ENCODE assay signal across 1 cellular context in the genomic region with DNA sequence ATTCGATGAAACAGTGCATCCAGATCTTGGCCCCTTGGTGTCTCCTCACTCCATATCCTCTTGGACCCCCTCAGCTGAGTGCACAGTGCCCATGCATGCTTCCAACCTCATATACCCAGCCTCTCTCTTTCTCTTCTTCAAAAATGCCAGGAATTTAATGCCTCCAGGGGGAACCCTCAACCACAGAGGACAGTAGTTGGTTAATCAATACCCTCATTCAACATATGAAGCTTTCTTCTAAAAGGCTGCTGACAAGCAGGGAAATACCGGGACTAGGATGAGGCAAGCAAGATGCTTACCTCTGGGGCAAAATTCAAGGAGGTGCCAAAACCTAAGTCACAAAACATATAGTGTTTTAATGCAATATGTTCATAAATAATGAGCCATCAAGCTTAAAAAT.
TF ChIP-seq lines count a peak whose summit lies in the region.

No MANE protein-coding gene starts in this region.

TF ChIP-seq in WTC11, 78 proteins besides CTCF, POLR2A, EP300 and RAD21 (continued from another document):
- TF ChIP-seq, protein P1, sequence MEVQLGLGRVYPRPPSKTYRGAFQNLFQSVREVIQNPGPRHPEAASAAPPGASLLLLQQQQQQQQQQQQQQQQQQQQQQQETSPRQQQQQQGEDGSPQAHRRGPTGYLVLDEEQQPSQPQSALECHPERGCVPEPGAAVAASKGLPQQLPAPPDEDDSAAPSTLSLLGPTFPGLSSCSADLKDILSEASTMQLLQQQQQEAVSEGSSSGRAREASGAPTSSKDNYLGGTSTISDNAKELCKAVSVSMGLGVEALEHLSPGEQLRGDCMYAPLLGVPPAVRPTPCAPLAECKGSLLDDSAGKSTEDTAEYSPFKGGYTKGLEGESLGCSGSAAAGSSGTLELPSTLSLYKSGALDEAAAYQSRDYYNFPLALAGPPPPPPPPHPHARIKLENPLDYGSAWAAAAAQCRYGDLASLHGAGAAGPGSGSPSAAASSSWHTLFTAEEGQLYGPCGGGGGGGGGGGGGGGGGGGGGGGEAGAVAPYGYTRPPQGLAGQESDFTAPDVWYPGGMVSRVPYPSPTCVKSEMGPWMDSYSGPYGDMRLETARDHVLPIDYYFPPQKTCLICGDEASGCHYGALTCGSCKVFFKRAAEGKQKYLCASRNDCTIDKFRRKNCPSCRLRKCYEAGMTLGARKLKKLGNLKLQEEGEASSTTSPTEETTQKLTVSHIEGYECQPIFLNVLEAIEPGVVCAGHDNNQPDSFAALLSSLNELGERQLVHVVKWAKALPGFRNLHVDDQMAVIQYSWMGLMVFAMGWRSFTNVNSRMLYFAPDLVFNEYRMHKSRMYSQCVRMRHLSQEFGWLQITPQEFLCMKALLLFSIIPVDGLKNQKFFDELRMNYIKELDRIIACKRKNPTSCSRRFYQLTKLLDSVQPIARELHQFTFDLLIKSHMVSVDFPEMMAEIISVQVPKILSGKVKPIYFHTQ (CRISPR knock-in tag; IDR thresholded peaks at IDR 0.05): no peak
- TF ChIP-seq, protein P2, sequence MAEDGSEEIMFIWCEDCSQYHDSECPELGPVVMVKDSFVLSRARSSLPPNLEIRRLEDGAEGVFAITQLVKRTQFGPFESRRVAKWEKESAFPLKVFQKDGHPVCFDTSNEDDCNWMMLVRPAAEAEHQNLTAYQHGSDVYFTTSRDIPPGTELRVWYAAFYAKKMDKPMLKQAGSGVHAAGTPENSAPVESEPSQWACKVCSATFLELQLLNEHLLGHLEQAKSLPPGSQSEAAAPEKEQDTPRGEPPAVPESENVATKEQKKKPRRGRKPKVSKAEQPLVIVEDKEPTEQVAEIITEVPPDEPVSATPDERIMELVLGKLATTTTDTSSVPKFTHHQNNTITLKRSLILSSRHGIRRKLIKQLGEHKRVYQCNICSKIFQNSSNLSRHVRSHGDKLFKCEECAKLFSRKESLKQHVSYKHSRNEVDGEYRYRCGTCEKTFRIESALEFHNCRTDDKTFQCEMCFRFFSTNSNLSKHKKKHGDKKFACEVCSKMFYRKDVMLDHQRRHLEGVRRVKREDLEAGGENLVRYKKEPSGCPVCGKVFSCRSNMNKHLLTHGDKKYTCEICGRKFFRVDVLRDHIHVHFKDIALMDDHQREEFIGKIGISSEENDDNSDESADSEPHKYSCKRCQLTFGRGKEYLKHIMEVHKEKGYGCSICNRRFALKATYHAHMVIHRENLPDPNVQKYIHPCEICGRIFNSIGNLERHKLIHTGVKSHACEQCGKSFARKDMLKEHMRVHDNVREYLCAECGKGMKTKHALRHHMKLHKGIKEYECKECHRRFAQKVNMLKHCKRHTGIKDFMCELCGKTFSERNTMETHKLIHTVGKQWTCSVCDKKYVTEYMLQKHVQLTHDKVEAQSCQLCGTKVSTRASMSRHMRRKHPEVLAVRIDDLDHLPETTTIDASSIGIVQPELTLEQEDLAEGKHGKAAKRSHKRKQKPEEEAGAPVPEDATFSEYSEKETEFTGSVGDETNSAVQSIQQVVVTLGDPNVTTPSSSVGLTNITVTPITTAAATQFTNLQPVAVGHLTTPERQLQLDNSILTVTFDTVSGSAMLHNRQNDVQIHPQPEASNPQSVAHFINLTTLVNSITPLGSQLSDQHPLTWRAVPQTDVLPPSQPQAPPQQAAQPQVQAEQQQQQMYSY (CRISPR knock-in tag; IDR thresholded peaks at IDR 0.05): no peak
- TF ChIP-seq, protein P3, sequence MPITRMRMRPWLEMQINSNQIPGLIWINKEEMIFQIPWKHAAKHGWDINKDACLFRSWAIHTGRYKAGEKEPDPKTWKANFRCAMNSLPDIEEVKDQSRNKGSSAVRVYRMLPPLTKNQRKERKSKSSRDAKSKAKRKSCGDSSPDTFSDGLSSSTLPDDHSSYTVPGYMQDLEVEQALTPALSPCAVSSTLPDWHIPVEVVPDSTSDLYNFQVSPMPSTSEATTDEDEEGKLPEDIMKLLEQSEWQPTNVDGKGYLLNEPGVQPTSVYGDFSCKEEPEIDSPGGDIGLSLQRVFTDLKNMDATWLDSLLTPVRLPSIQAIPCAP (CRISPR knock-in tag; IDR thresholded peaks at IDR 0.05): no peak
- TF ChIP-seq ZBTB21 (CRISPR knock-in tag; IDR thresholded peaks at IDR 0.05; ENCODE audit: borderline replicate concordance) (no peak), ESRRA (CRISPR knock-in tag; IDR thresholded peaks at IDR 0.05; ENCODE audit: borderline replicate concordance) (no peak), TCF7 (CRISPR knock-in tag; IDR thresholded peaks at IDR 0.05; ENCODE audit: low read depth) (no peak), OVOL2 (CRISPR knock-in tag; IDR thresholded peaks at IDR 0.05; ENCODE audit: borderline replicate concordance) (no peak), RORB (CRISPR knock-in tag; IDR thresholded peaks at IDR 0.05) (no peak), ZNF263 (CRISPR knock-in tag; IDR thresholded peaks at IDR 0.05; ENCODE audit: low read depth) (no peak), GABPB1 (CRISPR knock-in tag; IDR thresholded peaks at IDR 0.05) (no peak)
- TF ChIP-seq, protein P4, sequence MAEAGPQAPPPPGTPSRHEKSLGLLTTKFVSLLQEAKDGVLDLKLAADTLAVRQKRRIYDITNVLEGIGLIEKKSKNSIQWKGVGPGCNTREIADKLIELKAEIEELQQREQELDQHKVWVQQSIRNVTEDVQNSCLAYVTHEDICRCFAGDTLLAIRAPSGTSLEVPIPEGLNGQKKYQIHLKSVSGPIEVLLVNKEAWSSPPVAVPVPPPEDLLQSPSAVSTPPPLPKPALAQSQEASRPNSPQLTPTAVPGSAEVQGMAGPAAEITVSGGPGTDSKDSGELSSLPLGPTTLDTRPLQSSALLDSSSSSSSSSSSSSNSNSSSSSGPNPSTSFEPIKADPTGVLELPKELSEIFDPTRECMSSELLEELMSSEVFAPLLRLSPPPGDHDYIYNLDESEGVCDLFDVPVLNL (CRISPR knock-in tag; IDR thresholded peaks at IDR 0.05; ENCODE audit: borderline replicate concordance, low read depth): no peak
- TF ChIP-seq, protein P5, sequence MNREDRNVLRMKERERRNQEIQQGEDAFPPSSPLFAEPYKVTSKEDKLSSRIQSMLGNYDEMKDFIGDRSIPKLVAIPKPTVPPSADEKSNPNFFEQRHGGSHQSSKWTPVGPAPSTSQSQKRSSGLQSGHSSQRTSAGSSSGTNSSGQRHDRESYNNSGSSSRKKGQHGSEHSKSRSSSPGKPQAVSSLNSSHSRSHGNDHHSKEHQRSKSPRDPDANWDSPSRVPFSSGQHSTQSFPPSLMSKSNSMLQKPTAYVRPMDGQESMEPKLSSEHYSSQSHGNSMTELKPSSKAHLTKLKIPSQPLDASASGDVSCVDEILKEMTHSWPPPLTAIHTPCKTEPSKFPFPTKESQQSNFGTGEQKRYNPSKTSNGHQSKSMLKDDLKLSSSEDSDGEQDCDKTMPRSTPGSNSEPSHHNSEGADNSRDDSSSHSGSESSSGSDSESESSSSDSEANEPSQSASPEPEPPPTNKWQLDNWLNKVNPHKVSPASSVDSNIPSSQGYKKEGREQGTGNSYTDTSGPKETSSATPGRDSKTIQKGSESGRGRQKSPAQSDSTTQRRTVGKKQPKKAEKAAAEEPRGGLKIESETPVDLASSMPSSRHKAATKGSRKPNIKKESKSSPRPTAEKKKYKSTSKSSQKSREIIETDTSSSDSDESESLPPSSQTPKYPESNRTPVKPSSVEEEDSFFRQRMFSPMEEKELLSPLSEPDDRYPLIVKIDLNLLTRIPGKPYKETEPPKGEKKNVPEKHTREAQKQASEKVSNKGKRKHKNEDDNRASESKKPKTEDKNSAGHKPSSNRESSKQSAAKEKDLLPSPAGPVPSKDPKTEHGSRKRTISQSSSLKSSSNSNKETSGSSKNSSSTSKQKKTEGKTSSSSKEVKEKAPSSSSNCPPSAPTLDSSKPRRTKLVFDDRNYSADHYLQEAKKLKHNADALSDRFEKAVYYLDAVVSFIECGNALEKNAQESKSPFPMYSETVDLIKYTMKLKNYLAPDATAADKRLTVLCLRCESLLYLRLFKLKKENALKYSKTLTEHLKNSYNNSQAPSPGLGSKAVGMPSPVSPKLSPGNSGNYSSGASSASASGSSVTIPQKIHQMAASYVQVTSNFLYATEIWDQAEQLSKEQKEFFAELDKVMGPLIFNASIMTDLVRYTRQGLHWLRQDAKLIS (CRISPR knock-in tag; IDR thresholded peaks at IDR 0.05; ENCODE audit: borderline replicate concordance): no peak
- TF ChIP-seq, protein P6, sequence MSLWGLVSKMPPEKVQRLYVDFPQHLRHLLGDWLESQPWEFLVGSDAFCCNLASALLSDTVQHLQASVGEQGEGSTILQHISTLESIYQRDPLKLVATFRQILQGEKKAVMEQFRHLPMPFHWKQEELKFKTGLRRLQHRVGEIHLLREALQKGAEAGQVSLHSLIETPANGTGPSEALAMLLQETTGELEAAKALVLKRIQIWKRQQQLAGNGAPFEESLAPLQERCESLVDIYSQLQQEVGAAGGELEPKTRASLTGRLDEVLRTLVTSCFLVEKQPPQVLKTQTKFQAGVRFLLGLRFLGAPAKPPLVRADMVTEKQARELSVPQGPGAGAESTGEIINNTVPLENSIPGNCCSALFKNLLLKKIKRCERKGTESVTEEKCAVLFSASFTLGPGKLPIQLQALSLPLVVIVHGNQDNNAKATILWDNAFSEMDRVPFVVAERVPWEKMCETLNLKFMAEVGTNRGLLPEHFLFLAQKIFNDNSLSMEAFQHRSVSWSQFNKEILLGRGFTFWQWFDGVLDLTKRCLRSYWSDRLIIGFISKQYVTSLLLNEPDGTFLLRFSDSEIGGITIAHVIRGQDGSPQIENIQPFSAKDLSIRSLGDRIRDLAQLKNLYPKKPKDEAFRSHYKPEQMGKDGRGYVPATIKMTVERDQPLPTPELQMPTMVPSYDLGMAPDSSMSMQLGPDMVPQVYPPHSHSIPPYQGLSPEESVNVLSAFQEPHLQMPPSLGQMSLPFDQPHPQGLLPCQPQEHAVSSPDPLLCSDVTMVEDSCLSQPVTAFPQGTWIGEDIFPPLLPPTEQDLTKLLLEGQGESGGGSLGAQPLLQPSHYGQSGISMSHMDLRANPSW (CRISPR knock-in tag; conservative IDR thresholded peaks at IDR 0.05; ENCODE audit: low read depth): no peak
